Comparison of ENCODE assay signal across 15 cellular contexts in the genomic region with DNA sequence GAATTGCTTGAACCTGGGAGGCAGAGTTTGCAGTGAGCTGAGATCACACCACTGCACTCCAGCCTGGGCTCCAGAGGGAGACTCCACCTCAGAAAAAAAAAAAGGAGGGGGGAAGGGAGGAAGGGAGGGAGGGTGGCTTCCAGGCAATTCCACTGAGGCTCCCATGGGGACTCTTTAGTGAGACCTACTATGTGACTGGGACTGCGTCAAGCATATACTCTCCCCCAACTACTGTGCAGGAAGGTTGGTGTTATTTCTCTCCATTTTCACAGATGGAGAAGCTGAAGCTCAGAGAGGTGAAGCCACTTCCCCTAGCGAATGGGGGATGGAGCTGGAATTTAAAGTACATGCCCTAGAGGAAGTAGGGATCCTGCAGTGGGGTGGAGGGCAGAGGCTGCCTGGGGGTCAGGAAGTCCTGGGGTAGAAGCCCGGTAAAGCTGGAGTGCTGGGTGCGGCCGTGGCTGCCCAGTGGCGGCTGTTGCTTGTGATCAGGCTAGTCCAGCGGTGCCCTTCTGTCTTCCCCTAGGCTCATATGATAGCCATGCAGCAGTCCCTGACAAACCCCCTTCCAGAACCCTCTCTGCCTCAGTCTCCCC.
"Had no signal": no experiment of that assay in that cellular context is flagged by ENCODE, and none has a peak within 500 bp of the region (broad histone marks: within the 10 kb centered on the region; RNA-seq: fewer than 3 reads in every experiment).

No MANE protein-coding gene starts in this region.

- H3K27ac Mint-ChIP-seq: activated CD8-positive, alpha-beta T cell treated with anti-CD3 and anti-CD28 coated beads, Interleukin-2, amount 10 ng/mL, durations not matched to agents 7 days and 5 days; activated naive CD8-positive, alpha-beta T cell treated with anti-CD3 and anti-CD28 coated beads, Interleukin-2, amount 50 U/mL, for 24 hours; activated T-helper 1 cell treated with anti-CD3 and anti-CD28 coated beads, Interleukin-12 subunit alpha, Interleukin-12 subunit beta, Interleukin-2, Interleukin-4 antibody, amounts not matched to agents 30 ng/mL and 10 ng/mL and 1 ng/mL, durations not matched to agents 14 hours and 24 hours and 36 hours; memory B cell; natural killer cell treated with Interleukin-12 subunit alpha and Interleukin-12 subunit beta and Interleukin-15 and Interleukin-18, amount 100 ng/mL, for 72 hours; stimulated activated effector memory CD8-positive, alpha-beta T cell treated with anti-CD3 and anti-CD28 coated beads, Interleukin-12 subunit alpha, Interleukin-12 subunit beta, amount 100 ng/mL, for 72 hours; WTC11 had no signal

- ATAC-seq: activated CD8-positive, alpha-beta T cell treated with anti-CD3 and anti-CD28 coated beads, Interleukin-2, amount 10 ng/mL, durations not matched to agents 7 days and 5 days; activated naive CD8-positive, alpha-beta T cell treated with anti-CD3 and anti-CD28 coated beads, Interleukin-2, amount 50 U/mL, for 24 hours; heart left ventricle; natural killer cell treated with Interleukin-12 subunit alpha and Interleukin-12 subunit beta and Interleukin-15 and Interleukin-18, amount 100 ng/mL, for 72 hours; right lobe of liver; stimulated activated effector memory CD8-positive, alpha-beta T cell treated with anti-CD3 and anti-CD28 coated beads, Interleukin-12 subunit alpha, Interleukin-12 subunit beta, amount 100 ng/mL, for 72 hours; WTC11 had no signal

- H3K9me3 Mint-ChIP-seq: activated naive CD8-positive, alpha-beta T cell treated with anti-CD3 and anti-CD28 coated beads, Interleukin-2, amount 50 U/mL, for 24 hours; activated T-helper 1 cell treated with anti-CD3 and anti-CD28 coated beads, Interleukin-12 subunit alpha, Interleukin-12 subunit beta, Interleukin-2, Interleukin-4 antibody, amounts not matched to agents 30 ng/mL and 10 ng/mL and 1 ng/mL, durations not matched to agents 14 hours and 24 hours and 36 hours; memory B cell; natural killer cell treated with Interleukin-12 subunit alpha and Interleukin-12 subunit beta and Interleukin-15 and Interleukin-18, amount 100 ng/mL, for 72 hours; stimulated activated effector memory CD8-positive, alpha-beta T cell treated with anti-CD3 and anti-CD28 coated beads, Interleukin-12 subunit alpha, Interleukin-12 subunit beta, amount 100 ng/mL, for 72 hours; WTC11 had no signal

- H3K4me1 ChIP-seq: esophagus muscularis mucosa had no signal

- H3K27ac ChIP-seq: esophagus muscularis mucosa, heart left ventricle, prostate gland, right lobe of liver, tibial artery had no signal

- H3K4me3 Mint-ChIP-seq: activated CD8-positive, alpha-beta T cell treated with anti-CD3 and anti-CD28 coated beads, Interleukin-2, amount 10 ng/mL, durations not matched to agents 7 days and 5 days; activated naive CD8-positive, alpha-beta T cell treated with anti-CD3 and anti-CD28 coated beads, Interleukin-2, amount 50 U/mL, for 24 hours; activated T-helper 1 cell treated with anti-CD3 and anti-CD28 coated beads, Interleukin-12 subunit alpha, Interleukin-12 subunit beta, Interleukin-2, Interleukin-4 antibody, amounts not matched to agents 30 ng/mL and 10 ng/mL and 1 ng/mL, durations not matched to agents 14 hours and 24 hours and 36 hours; memory B cell; natural killer cell treated with Interleukin-12 subunit alpha and Interleukin-12 subunit beta and Interleukin-15 and Interleukin-18, amount 100 ng/mL, for 72 hours; stimulated activated effector memory CD8-positive, alpha-beta T cell treated with anti-CD3 and anti-CD28 coated beads, Interleukin-12 subunit alpha, Interleukin-12 subunit beta, amount 100 ng/mL, for 72 hours; WTC11 had no signal

- H3K4me1 Mint-ChIP-seq: activated naive CD8-positive, alpha-beta T cell treated with anti-CD3 and anti-CD28 coated beads, Interleukin-2, amount 50 U/mL, for 24 hours; memory B cell; stimulated activated effector memory CD8-positive, alpha-beta T cell treated with anti-CD3 and anti-CD28 coated beads, Interleukin-12 subunit alpha, Interleukin-12 subunit beta, amount 100 ng/mL, for 72 hours had no signal

- H3K9me3 ChIP-seq: esophagus muscularis mucosa, heart left ventricle, prostate gland, right lobe of liver, tibial artery had no signal

- H3K27me3 ChIP-seq: right lobe of liver had no signal

- H3K36me3 Mint-ChIP-seq: memory B cell; natural killer cell treated with Interleukin-12 subunit alpha and Interleukin-12 subunit beta and Interleukin-15 and Interleukin-18, amount 100 ng/mL, for 72 hours; stimulated activated effector memory CD8-positive, alpha-beta T cell treated with anti-CD3 and anti-CD28 coated beads, Interleukin-12 subunit alpha, Interleukin-12 subunit beta, amount 100 ng/mL, for 72 hours; WTC11 had no signal

- DNase-seq: activated CD4-positive, alpha-beta T cell treated with anti-CD3 and anti-CD28 coated beads for 48 hours; activated CD8-positive, alpha-beta memory T cell treated with anti-CD3 and anti-CD28 coated beads, Interleukin-2, amount 50 U/mL, for 48 hours; activated CD8-positive, alpha-beta T cell treated with anti-CD3 and anti-CD28 coated beads, Interleukin-2, amount 10 ng/mL, durations not matched to agents 7 days and 5 days; activated naive CD4-positive, alpha-beta T cell treated with Interleukin-2 at 50 U/mL for 16 hours; activated naive CD8-positive, alpha-beta T cell treated with anti-CD3 and anti-CD28 coated beads, Interleukin-2, amount 50 U/mL, for 24 hours; heart left ventricle; tibial artery had no signal

- H3K4me3 ChIP-seq: esophagus muscularis mucosa, heart left ventricle, prostate gland, right lobe of liver, tibial artery had no signal

- H3K36me3 ChIP-seq: esophagus muscularis mucosa, heart left ventricle, prostate gland, right lobe of liver, tibial artery had no signal
